ENCODE assay signal across 32 cellular contexts in genomic region chr2:16288371-16289112, GRCh38.
"Had no signal": no experiment of that assay in that cellular context is flagged by ENCODE, and none has a peak within 500 bp of the region (broad histone marks: within the 10 kb centered on the region; RNA-seq: fewer than 3 reads in every experiment).

No MANE protein-coding gene starts in this region.

- H3K4me3 ChIP-seq: MG63, SJCRH30, SK-N-MC had no signal

- DNase-seq: activated CD4-positive, alpha-beta T cell treated with anti-CD3 and anti-CD28 coated beads for 1 hour; activated CD4-positive, alpha-beta T cell treated with anti-CD3 and anti-CD28 coated beads for 48 hours; activated CD4-positive, CD25-positive, alpha-beta regulatory T cell; activated CD8-positive, alpha-beta T cell treated with anti-CD3 and anti-CD28 coated beads for 36 hours; activated effector memory CD4-positive, alpha-beta T cell treated with anti-CD3 and anti-CD28 coated beads, Interleukin-2, amount 50 U/mL, for 16 hours; activated naive CD4-positive, alpha-beta T cell; activated naive CD4-positive, alpha-beta T cell treated with anti-CD3 and anti-CD28 coated beads, Interleukin-2, amount 50 U/mL, for 16 hours; activated naive CD8-positive, alpha-beta T cell treated with anti-CD3 and anti-CD28 coated beads for 36 hours; activated T-cell treated with anti-CD3 and anti-CD28 coated beads, Interleukin-2, amount 50 U/mL, for 1 hour; activated T-cell treated with anti-CD3 and anti-CD28 coated beads, Interleukin-2, amount 50 U/mL, for 72 hours; amniotic stem cell; aorta; brain microvascular endothelial cell; central memory CD4-positive, alpha-beta T cell; Kasumi-1; KG1; MG63; NCI-H1048; NCI-H1436; NCI-H1694; NCI-H1930; NCI-H2081 treated with DMSO at 0.1 percent for 48 hours; NCI-H2171; NCI-H2227 treated with DMSO at 0.1 percent for 48 hours; NCI-H526 treated with DMSO at 0.1 percent for 48 hours; SHP77; SJCRH30; T1000; WERI-Rb-1 had no signal

- H3K27ac ChIP-seq: brain microvascular endothelial cell, SJCRH30, SK-N-MC, WERI-Rb-1 had no signal

- H3K27me3 ChIP-seq: brain microvascular endothelial cell, MG63, SJCRH30 had no signal

- H3K9me3 ChIP-seq: MG63, SJCRH30 had no signal

- H3K36me3 ChIP-seq: brain microvascular endothelial cell, MG63, SJCRH30, WERI-Rb-1 had no signal

- ATAC-seq: activated CD8-positive, alpha-beta T cell treated with anti-CD3 and anti-CD28 coated beads for 36 hours; activated T-cell treated with anti-CD3 and anti-CD28 coated beads, Interleukin-2, amount 50 U/mL, for 72 hours; activated T-helper 17 cell treated with anti-CD3 and anti-CD28 coated beads, Interleukin-2, amount 50 U/mL, for 72 hours; Panc1 had no signal
